In the genomic region with DNA sequence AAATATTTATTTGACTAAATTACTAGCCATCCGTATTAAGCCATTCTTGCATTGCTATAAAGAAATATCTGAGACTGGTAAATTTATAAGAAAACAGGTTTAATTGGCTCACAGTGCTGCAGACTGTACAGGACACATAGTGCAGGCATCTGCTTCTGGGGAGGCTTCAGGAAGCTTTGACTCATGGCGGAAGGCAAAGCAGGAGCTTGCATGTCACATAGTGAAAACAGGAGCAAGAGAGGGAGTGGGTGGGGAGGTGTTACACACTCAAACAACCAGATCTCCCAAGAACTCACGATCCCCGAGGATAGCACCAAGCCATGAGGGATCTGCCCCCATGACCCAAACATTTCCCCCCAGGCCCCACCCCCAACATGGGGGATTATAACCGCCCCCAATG, we compare ENCODE assay signal across 18 cellular contexts. TPM values are rescaled to one million over a fixed set of nuclear protein-coding genes. Genes with fewer than 3 reads are reported as not detected.
DNase-seq lines count a peak whose midpoint lies in the region; ATAC-seq, FAIRE-seq and TF ChIP-seq lines count a peak whose summit lies in the region.
"Had no signal": no experiment of that assay in that cellular context is flagged by ENCODE, and none has a peak within 500 bp of the region (broad histone marks: within the 10 kb centered on the region; RNA-seq: fewer than 3 reads in every experiment).

No MANE protein-coding gene starts in this region.

- H2BK12ac ChIP-seq in H1 (ENCODE audit: low read depth, low read length), result no peak overlapping the region

- H3K36me3 Mint-ChIP-seq in activated CD4-positive, alpha-beta T cell treated with anti-CD3 and anti-CD28 coated beads for 36 hours (ENCODE audit: low read depth), result no peaks in the 10 kb centered on the region
- H3K36me3 Mint-ChIP-seq: CD14-positive monocyte; CD8-positive, alpha-beta T cell had no signal

- no peak overlapping the region for H3K23ac ChIP-seq in H1 (ENCODE audit: insufficient read length)

- H4K5ac ChIP-seq in H1 (ENCODE audit: insufficient read length, low read depth, low read length), result no peak overlapping the region

- no peak overlapping the region for H3K4me2 ChIP-seq in H1 (ENCODE audit: insufficient read depth in 1 of 2, low read depth in 2 of 2, low read length in 2 of 2)

- no peak overlapping the region for H3K4me3 ChIP-seq in H1 (ENCODE audit: extremely low read depth in 1 of 4, insufficient read depth in 2 of 4, low read depth in 3 of 4, low read length in 4 of 4)

- CTCF ChIA-PET in activated CD4-positive, alpha-beta T cell treated with anti-CD3 and anti-CD28 coated beads for 36 hours (lab: Charles Lee), result no interaction called here
- CTCF ChIA-PET in H1 (lab: Charles Lee; ENCODE audit: partially characterized antibody), result interaction anchor here (5.0 kb wide), 1 partner anchor 20 kb away, joined by 24 read pairs; no protein-coding TSS in a partner anchor

- no peak overlapping the region for H2BK120ac ChIP-seq in H1 (replicated peaks; ENCODE audit: low read depth, low read length)

- TF ChIP-seq RAD21 in H1 (IDR thresholded peaks at IDR 0.05 in 1 of 2, conservative IDR thresholded peaks at IDR 0.05 in 1 of 2; ENCODE audit: low read depth in 2 of 2, low read length in 2 of 2), result no peak

- TF ChIP-seq CTCF in H1 (IDR thresholded peaks at IDR 0.05; ENCODE audit: control extremely low read depth in 1 of 3, insufficient read depth in 1 of 3, low read depth in 1 of 3, low read length in 3 of 3), result no peak

- H3K79me1 ChIP-seq in H1 (ENCODE audit: low read depth, low read length), result no peaks in the 10 kb centered on the region

- no peak overlapping the region for H3K27ac Mint-ChIP-seq in activated CD4-positive, alpha-beta T cell treated with anti-CD3 and anti-CD28 coated beads for 36 hours
- H3K27ac Mint-ChIP-seq: CD14-positive monocyte; CD8-positive, alpha-beta T cell had no signal

- FAIRE-seq in H1 (lab: Jason Lieb, UNC) (no peak), GM19239 (lab: Jason Lieb, UNC) (no peak)
- FAIRE-seq: GM12892, H54, HepG2, HTR-8/SVneo had no signal

- H3K27ac ChIP-seq in H1 (ENCODE audit: low read depth, low read length), result no peak overlapping the region
- H3K27ac ChIP-seq: 22Rv1 had no signal

- H3K4me1 ChIP-seq in H1 (replicated peaks in 1 of 4; ENCODE audit: control insufficient read depth in 3 of 4, insufficient read depth in 4 of 4, low read length in 3 of 4), result no peaks in the 10 kb centered on the region; a peak in 1 of 7 replicates

- no peaks in the 10 kb centered on the region for H3K9me3 Mint-ChIP-seq in activated CD4-positive, alpha-beta T cell treated with anti-CD3 and anti-CD28 coated beads for 36 hours (ENCODE audit: low read depth)
- H3K9me3 Mint-ChIP-seq: CD8-positive, alpha-beta T cell had no signal

- H2BK15ac ChIP-seq in H1 (ENCODE audit: low read length), result no peak overlapping the region

- no peak overlapping the region for H3K56ac ChIP-seq in H1 (replicated peaks; ENCODE audit: insufficient read length, low read depth, low read length)

- H4K20me1 ChIP-seq in H1 (replicated peaks in 1 of 2; ENCODE audit: control insufficient read depth in 1 of 2, insufficient read depth in 2 of 2, low read length in 2 of 2), result no peaks in the 10 kb centered on the region

- peak; percentile 14 for DNase-seq in activated CD4-positive, alpha-beta T cell treated with anti-CD3 and anti-CD28 coated beads for 36 hours
- DNase-seq in activated CD4-positive, alpha-beta T cell treated with anti-CD3 and anti-CD28 coated beads for 4 hours, result no peak
- peak; percentile 10 for DNase-seq in stimulated activated CD4-positive, alpha-beta T cell treated with anti-CD3 and anti-CD28 coated beads, Interleukin-1b, Interleukin-23, amount 100 ng/mL, for 48 hours
- DNase-seq in stimulated activated CD4-positive, alpha-beta T cell treated with anti-CD3 and anti-CD28 coated beads, Interleukin-12 subunit alpha, Interleukin-12 subunit beta, amount 100 ng/mL, for 4 hours, result no peak
- DNase-seq in H1 (ENCODE audit: low read depth in 1 of 2, low spot score in 2 of 2) (no peak), GM19239 (ENCODE audit: insufficient read length, low spot score) (no peak)
- no peak for DNase-seq in NK-92 treated with Interleukin-12 subunit alpha and Interleukin-12 subunit beta, amount 100 ng/mL, for 24 hours (lab: John Stamatoyannopoulos, UW)
- DNase-seq: CD8-positive, alpha-beta T cell; COR-L47; DND-41; GDM1 had no signal

- no peaks in the 10 kb centered on the region for H3K27me3 ChIP-seq in H1 (replicated peaks in 1 of 4; ENCODE audit: control insufficient read depth in 3 of 4, extremely low read depth in 1 of 4, insufficient read depth in 3 of 4, low read length in 3 of 4)

- POLR2A ChIA-PET in activated CD4-positive, alpha-beta T cell treated with anti-CD3 and anti-CD28 coated beads for 36 hours (lab: Charles Lee), result no interaction called here
- POLR2A ChIA-PET in H1 (lab: Charles Lee; ENCODE audit: partially characterized antibody), result no interaction called here

- H3K36me3 ChIP-seq in H1 (ENCODE audit: control insufficient read depth in 2 of 4, insufficient read depth in 4 of 4, low read length in 3 of 4), result no peaks in the 10 kb centered on the region

- H2BK20ac ChIP-seq in H1 (ENCODE audit: low read length), result no peak overlapping the region

- H3K14ac ChIP-seq in H1 (ENCODE audit: insufficient read length), result no peak overlapping the region

- 0 out of 2 replicates have a peak overlapping the region, but pooled peaks have one; percentile 3 for H2AFZ ChIP-seq in H1 (ENCODE audit: low read length)

- H4K91ac ChIP-seq in H1 (replicated peaks; ENCODE audit: insufficient read length, low read length), result no peak overlapping the region

- no peaks in the 10 kb centered on the region for H3K27me3 Mint-ChIP-seq in activated CD4-positive, alpha-beta T cell treated with anti-CD3 and anti-CD28 coated beads for 36 hours

- H3K4ac ChIP-seq in H1 (replicated peaks; ENCODE audit: insufficient read length, low read depth, low read length), result no peak overlapping the region

- no peak overlapping the region; the same call in 1 of the 2 replicates for H3K18ac ChIP-seq in H1 (ENCODE audit: extremely low read depth, low read length)

- H3K79me2 ChIP-seq in H1 (ENCODE audit: control insufficient read depth in 1 of 2, insufficient read depth in 2 of 2, low read length in 2 of 2), result no peaks in the 10 kb centered on the region

- H2BK5ac ChIP-seq in H1 (ENCODE audit: low read depth, low read length), result no peak overlapping the region

- no peak overlapping the region for H3K4me3 Mint-ChIP-seq in activated CD4-positive, alpha-beta T cell treated with anti-CD3 and anti-CD28 coated beads for 36 hours
- H3K4me3 Mint-ChIP-seq: CD14-positive monocyte; CD8-positive, alpha-beta T cell had no signal

- no peak for ATAC-seq in activated CD4-positive, alpha-beta T cell treated with anti-CD3 and anti-CD28 coated beads for 36 hours
- ATAC-seq: CD8-positive, alpha-beta T cell; HCT116; HepG2 had no signal

- intact Hi-C loops in activated CD4-positive, alpha-beta T cell treated with anti-CD3 and anti-CD28 coated beads for 36 hours (cut with DNase I, micrococcal nuclease), result no loop called here

- H3K9me3 ChIP-seq in H1 (ENCODE audit: insufficient read depth in 2 of 2, low read depth in 1 of 2, low read length in 1 of 2), result no peaks in the 10 kb centered on the region

- H3K23me2 ChIP-seq in H1 (ENCODE audit: low read depth, low read length), result no peaks in the 10 kb centered on the region

- WGBS in H1 (ENCODE audit: extremely low coverage in 1 of 2, insufficient coverage in 1 of 2, insufficient read length in 1 of 2, insufficient replicate concordance in 2 of 2, low coverage in 1 of 2, low lambda C conversion rate in 2 of 2, missing lambda C conversion rate in 1 of 2), 2 experiments, result 96% methylated on average over 5 of the region's 5 CpGs; no CpG with 5 or more reads in 1 of the 2 experiments

- TF ChIP-seq POLR2A in H1 (IDR thresholded peaks at IDR 0.05; ENCODE audit: control extremely low read depth in 1 of 2, low read depth in 2 of 2, low read length in 2 of 2), result no peak

- TF ChIP-seq EP300 in H1 (IDR thresholded peaks at IDR 0.05; ENCODE audit: borderline replicate concordance in 1 of 2, low read depth in 2 of 2, low read length in 2 of 2), result no peak

- H4K8ac ChIP-seq in H1 (ENCODE audit: extremely low read depth, insufficient read depth, low read length), result no peak overlapping the region

- no peak overlapping the region for H2AK5ac ChIP-seq in H1 (ENCODE audit: low read depth, low read length)

- H3K4me1 Mint-ChIP-seq in activated CD4-positive, alpha-beta T cell treated with anti-CD3 and anti-CD28 coated beads for 36 hours, result no peaks in the 10 kb centered on the region
- H3K4me1 Mint-ChIP-seq: CD14-positive monocyte had no signal

- no peak overlapping the region for H3K9ac ChIP-seq in H1 (replicated peaks in 1 of 4; ENCODE audit: extremely low read depth in 1 of 4, low read depth in 3 of 4, low read length in 3 of 4)

TF ChIP-seq in H1, 55 proteins besides CTCF, POLR2A, EP300 and RAD21 (continues in another document):
- TF ChIP-seq CBX8 (IDR thresholded peaks at IDR 0.05; ENCODE audit: borderline replicate concordance, low read depth, low read length), result no peak
- no peak for TF ChIP-seq SUZ12 (IDR thresholded peaks at IDR 0.05; ENCODE audit: low read length)

RNA-seq across cellular contexts. Expression of a gene that starts 26.7 kb away (rescaled TPM):
- 10 to 100 TPM; 88.9 to 98.9 TPM for total RNA-seq in activated CD4-positive, alpha-beta T cell treated with anti-CD3 and anti-CD28 coated beads for 36 hours
- 44.1 and 47.2 TPM in 2 replicates for total RNA-seq in H1 (2021; fragmentation: NEBNext Ultra II Directional; extraction: Animal tissue kit (Norgen Biotek cat#: 25700))
- polyA plus RNA-seq in H1 (2011; rRNA removed), result 1.1 and 1.2 TPM in 2 replicates
- polyA plus RNA-seq in H1 (2011; cell fraction: cytosol; rRNA removed), result 3.0 TPM
- polyA plus RNA-seq in H1 (2011; cell fraction: nucleus; rRNA removed), result 1.2 TPM
- 14.8 to 34.2 TPM (median 18.4 TPM) in 4 replicates for polyA plus RNA-seq in H1 (2012, experiment 1 of 2)
- 6.5 TPM for polyA plus RNA-seq in H1 (2012, experiment 2 of 2)
- polyA plus RNA-seq in H1 (2013, experiment 1 of 2), result 21.3 TPM
- polyA plus RNA-seq in H1 (2013, experiment 2 of 2), result 23.0 TPM
- 5.6 and 6.9 TPM in 2 replicates for polyA minus RNA-seq in H1 (2011; rRNA and poly(A)+ RNA removed)
- 4.6 TPM for polyA minus RNA-seq in H1 (2011; cell fraction: cytosol; rRNA and poly(A)+ RNA removed)
- 6.2 TPM for polyA minus RNA-seq in H1 (2011; cell fraction: nucleus; rRNA and poly(A)+ RNA removed)

RNA-seq across cellular contexts. Expression of a gene that starts 42.1 kb away (rescaled TPM):
- total RNA-seq in activated CD4-positive, alpha-beta T cell treated with anti-CD3 and anti-CD28 coated beads for 36 hours, result 10 to 100 TPM in 1 of 2 experiments, 1 to 10 TPM in 1; 6.1 to 12.9 TPM
- 12.6 and 14.7 TPM in 2 replicates for total RNA-seq in H1 (2021; fragmentation: NEBNext Ultra II Directional; extraction: Animal tissue kit (Norgen Biotek cat#: 25700))
- polyA plus RNA-seq in H1 (2011; rRNA removed), result 8.6 and 19.1 TPM in 2 replicates
- polyA plus RNA-seq in H1 (2011; cell fraction: cytosol; rRNA removed), result 9.5 TPM
- 3.1 TPM for polyA plus RNA-seq in H1 (2011; cell fraction: nucleus; rRNA removed)
- 10.6 to 16.8 TPM (median 14.3 TPM) in 4 replicates for polyA plus RNA-seq in H1 (2012, experiment 1 of 2)
- 5.6 TPM for polyA plus RNA-seq in H1 (2012, experiment 2 of 2)
- polyA plus RNA-seq in H1 (2013, experiment 1 of 2), result 10.2 TPM
- polyA plus RNA-seq in H1 (2013, experiment 2 of 2), result 10.9 TPM
- 18.1 and 18.9 TPM in 2 replicates for polyA minus RNA-seq in H1 (2011; rRNA and poly(A)+ RNA removed)
- 9.2 TPM for polyA minus RNA-seq in H1 (2011; cell fraction: cytosol; rRNA and poly(A)+ RNA removed)
- polyA minus RNA-seq in H1 (2011; cell fraction: nucleus; rRNA and poly(A)+ RNA removed), result 17.4 TPM

Comparison
In these comparisons a context has a peak if more than half of its experiments do, and no peak if none do; other contexts are left out.
1. DNase-seq: peak in activated CD4-positive, alpha-beta T cell treated with anti-CD3 and anti-CD28 coated beads for 36 hours (single experiment) and stimulated activated CD4-positive, alpha-beta T cell treated with anti-CD3 and anti-CD28 coated beads, Interleukin-1b, Interleukin-23, amount 100 ng/mL, for 48 hours (single experiment); none in activated CD4-positive, alpha-beta T cell treated with anti-CD3 and anti-CD28 coated beads for 4 hours (0 of 2), stimulated activated CD4-positive, alpha-beta T cell treated with anti-CD3 and anti-CD28 coated beads, Interleukin-12 subunit alpha, Interleukin-12 subunit beta, amount 100 ng/mL, for 4 hours (single experiment), H1 (0 of 2), NK-92 treated with Interleukin-12 subunit alpha and Interleukin-12 subunit beta, amount 100 ng/mL, for 24 hours (single experiment) and GM19239 (single experiment).